Comparison of ENCODE assay signal across 11 cellular contexts in the genomic region with DNA sequence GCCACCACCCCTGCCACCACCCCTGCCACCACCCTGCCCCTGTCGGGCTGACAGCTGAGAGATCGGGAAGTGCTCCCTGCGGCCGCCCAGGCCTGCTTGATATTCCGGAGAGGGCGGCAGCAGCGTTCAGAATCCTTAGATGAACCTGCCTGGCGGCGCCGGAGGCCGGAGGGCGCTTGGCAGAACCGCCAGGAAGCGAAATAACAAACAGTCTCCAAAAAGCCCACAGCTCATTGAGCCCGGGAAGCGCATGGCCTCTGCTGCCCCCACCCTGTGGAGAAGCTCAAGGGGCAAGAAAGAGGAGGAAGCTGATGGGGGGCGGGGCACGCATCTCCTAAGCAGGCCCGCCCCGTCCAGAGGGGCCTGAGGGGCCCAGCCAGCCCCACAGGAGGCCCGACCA.
DNase-seq lines count a peak whose midpoint lies in the region; ATAC-seq and TF ChIP-seq lines count a peak whose summit lies in the region.
"Had no signal": no experiment of that assay in that cellular context is flagged by ENCODE, and none has a peak within 500 bp of the region (broad histone marks: within the 10 kb centered on the region; RNA-seq: fewer than 3 reads in every experiment).

No MANE protein-coding gene starts in this region.

- peak; percentile 39 to 90 (median 80) for ATAC-seq in heart left ventricle
- ATAC-seq in HG03039 (IDR thresholded peaks at IDR 0.05; ENCODE audit: unreplicated experiment): no peak
- ATAC-seq in GM18498 (IDR thresholded peaks at IDR 0.05; ENCODE audit: unreplicated experiment): no peak

- H3K27me3 ChIP-seq in heart left ventricle: no peaks in the 10 kb centered on the region

- TF ChIP-seq CTCF in heart left ventricle (IDR thresholded peaks at IDR 0.05): peak in 8 of 12 donors; percentile 6 to 52 (median 26)

- H3K9me3 ChIP-seq in heart left ventricle: no peaks in the 10 kb centered on the region

- peaks cover 0 to 28% (median 11%) of the 10 kb centered on the region in 12 donors for H3K4me1 ChIP-seq in heart left ventricle

- intact Hi-C loops in heart left ventricle (cut with DNase I): loop anchor here in 1 of 10 donors (2.0 kb wide), 1 partner anchor 91 kb away; no protein-coding TSS in a partner anchor

- TF ChIP-seq POLR2A in heart left ventricle (IDR thresholded peaks at IDR 0.05): no peak

- 6 to 17% (median 13%) methylated on average over 13 to 21 of the region's 21 CpGs for WGBS in heart left ventricle, 4 donors

- DNase-seq in Ammon's horn (ENCODE audit: low spot score) (peak; percentile 75), amygdala (lab: John Stamatoyannopoulos, UW) (peak in 42 of 56 donors; percentile 13 to 78 (median 42)), heart left ventricle (peak; percentile 64 to 84 (median 69)), occipital lobe (lab: John Stamatoyannopoulos, UW) (peak; percentile 19), cerebellar nuclear complex (lab: John Stamatoyannopoulos, UW) (no peak), NCI-H128 (lab: John Stamatoyannopoulos, UW; ENCODE audit: unreplicated experiment) (no peak)
- DNase-seq: activated CD4-positive, alpha-beta T cell treated with anti-CD3 and anti-CD28 coated beads, Interleukin-2, amount 10 ng/mL, durations not matched to agents 24 days and 14 days; HFFc6; NCI-H345 had no signal

- H3K27ac ChIP-seq in heart left ventricle: peak overlapping the region in 7 of 12 donors; percentile 16 to 69 (median 48)

- no peaks in the 10 kb centered on the region for H3K36me3 ChIP-seq in heart left ventricle

- H3K4me3 ChIP-seq in heart left ventricle: peak overlapping the region in 7 of 12 donors; percentile 12 to 42 (median 26)

Comparison
In these comparisons a context has a peak if more than half of its experiments do, and no peak if none do; other contexts are left out.
1. DNase-seq: peak in Ammon's horn (single experiment), amygdala (42 of 56), heart left ventricle (5 of 5) and occipital lobe (single experiment); none in cerebellar nuclear complex (0 of 2) and NCI-H128 (single experiment).
2. ATAC-seq: peak in heart left ventricle (4 of 4); none in HG03039 (single experiment) and GM18498 (single experiment).